In the genomic region with DNA sequence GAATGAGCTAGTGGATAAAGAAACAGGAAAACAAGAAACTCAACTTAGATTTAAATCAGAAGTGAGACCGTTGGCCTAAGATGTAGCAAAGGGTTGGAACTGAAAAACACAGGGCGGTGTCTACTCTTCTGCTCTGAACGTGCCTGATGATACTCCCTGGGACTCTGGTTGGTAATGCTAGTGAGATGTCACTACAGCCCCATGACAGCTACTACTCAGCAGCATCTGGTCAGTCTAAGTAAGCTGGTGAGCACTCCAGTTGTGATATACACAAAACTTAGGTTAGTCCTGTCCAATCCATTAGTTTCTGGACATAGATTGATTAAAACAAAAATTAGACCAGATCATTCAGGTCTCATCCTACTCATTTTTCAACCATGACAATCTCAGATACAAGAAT, we compare ENCODE assay signal across 21 cellular contexts. TPM values are rescaled to one million over a fixed set of nuclear protein-coding genes. Genes with fewer than 3 reads are reported as not detected.
"Had no signal": no experiment of that assay in that cellular context is flagged by ENCODE, and none has a peak within 500 bp of the region (broad histone marks: within the 10 kb centered on the region; RNA-seq: fewer than 3 reads in every experiment).

No MANE protein-coding gene starts in this region.

- H3K36me3 ChIP-seq: colonic mucosa, esophagus squamous epithelium, suprapubic skin, thyroid gland had no signal

- H3K79me2 ChIP-seq: hepatocyte had no signal

- H3K4me1 ChIP-seq: colonic mucosa, esophagus squamous epithelium, foreskin keratinocyte, suprapubic skin, thyroid gland had no signal

- H3K4me2 ChIP-seq: hepatocyte had no signal

- H3K27ac ChIP-seq: colonic mucosa, esophagus squamous epithelium, foreskin keratinocyte, hepatocyte, suprapubic skin, thyroid gland had no signal

- H3K4me3 ChIP-seq: colonic mucosa, esophagus squamous epithelium, hepatocyte, suprapubic skin, thyroid gland had no signal

- DNase-seq: colonic mucosa; dermis blood vessel endothelial cell; esophagus squamous epithelium; foreskin keratinocyte; head of caudate nucleus; left colon; mammary epithelial cell; naive thymus-derived CD4-positive, alpha-beta T cell; nephron progenitor cell; posterior cingulate gyrus; right cardiac atrium; stimulated activated CD4-positive, alpha-beta T cell treated with anti-CD3 and anti-CD28 coated beads, Interleukin-4, amount 100 ng/mL, for 1 hour; stimulated activated CD8-positive, alpha-beta memory T cell treated with anti-CD3 and anti-CD28 coated beads, Interleukin-4, amount 100 ng/mL, for 48 hours; stimulated activated naive CD8-positive, alpha-beta T cell treated with anti-CD3 and anti-CD28 coated beads, Interleukin-15, Interleukin-2, amounts not matched to agents 100 U/mL and 50 U/mL, for 24 hours; thyroid gland had no signal

- H3K27me3 ChIP-seq: colonic mucosa, esophagus squamous epithelium, foreskin keratinocyte, hepatocyte, suprapubic skin, thyroid gland had no signal

- ATAC-seq: foreskin keratinocyte; left colon; naive thymus-derived CD4-positive, alpha-beta T cell; stimulated activated effector memory CD8-positive, alpha-beta T cell treated with anti-CD3 and anti-CD28 coated beads, Interleukin-12 subunit alpha, Interleukin-12 subunit beta, amount 100 ng/mL, for 72 hours; stimulated activated naive CD8-positive, alpha-beta T cell treated with anti-CD3 and anti-CD28 coated beads, Interleukin-15, Interleukin-2, amounts not matched to agents 100 U/mL and 50 U/mL, for 24 hours had no signal

- H3K9me3 ChIP-seq: colonic mucosa, esophagus squamous epithelium, suprapubic skin, thyroid gland had no signal

- H2AFZ ChIP-seq: hepatocyte had no signal

RNA-seq across cellular contexts. Expression of a gene that starts 15.4 kb away (rescaled TPM):
- total RNA-seq: dermis blood vessel endothelial cell; esophagus squamous epithelium; foreskin keratinocyte; hepatocyte; mesenteric fat pad; mononuclear cell; naive thymus-derived CD4-positive, alpha-beta T cell; omental fat pad had no signal
